In the genomic region with DNA sequence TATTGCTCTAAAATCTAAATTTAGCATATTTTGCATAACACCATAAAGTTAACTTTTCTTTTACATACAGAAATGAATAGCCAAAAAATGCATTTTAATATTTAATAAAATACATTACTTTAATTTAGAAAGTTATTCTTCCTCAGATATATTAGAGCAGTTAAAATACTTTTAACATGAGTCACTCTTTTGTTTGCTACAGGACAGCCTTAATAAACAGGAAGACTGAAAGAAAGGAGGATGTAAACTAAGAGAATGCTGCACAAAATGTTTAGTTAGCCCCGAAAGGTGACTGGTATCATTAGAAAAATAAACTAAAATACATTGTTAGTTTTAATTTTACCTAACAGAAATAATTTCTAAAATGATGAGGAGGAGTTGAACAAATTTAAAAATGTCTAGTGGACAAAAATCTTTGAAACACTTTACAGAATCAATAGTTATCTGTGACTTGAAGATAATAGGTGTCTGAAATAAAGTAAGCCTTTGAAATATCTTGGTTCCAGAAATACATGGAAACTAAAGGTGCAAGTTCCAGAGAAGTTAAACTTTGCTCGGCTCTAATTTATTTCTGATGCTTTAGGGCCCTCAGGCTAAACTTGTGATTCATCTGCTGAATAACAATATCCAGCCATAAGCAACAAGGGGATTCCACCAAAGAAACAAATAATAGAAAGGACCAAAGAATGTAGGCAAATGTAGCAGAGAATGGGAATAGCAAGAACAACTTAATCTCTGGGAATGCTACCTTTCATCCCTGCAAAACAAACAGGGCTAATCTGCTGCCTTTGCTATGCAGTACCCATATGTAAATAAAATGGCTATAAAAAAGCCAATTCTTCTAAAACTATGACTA, we compare ENCODE assay signal across 13 cellular contexts.
DNase-seq lines count a peak whose midpoint lies in the region; ATAC-seq, FAIRE-seq and TF ChIP-seq lines count a peak whose summit lies in the region.
"Had no signal": no experiment of that assay in that cellular context is flagged by ENCODE, and none has a peak within 500 bp of the region (broad histone marks: within the 10 kb centered on the region; RNA-seq: fewer than 3 reads in every experiment).

No MANE protein-coding gene starts in this region.

- no peak overlapping the region for H2AFZ ChIP-seq in HepG2 (ENCODE audit: low read length)

- FAIRE-seq in HepG2 (lab: Jason Lieb, UNC), result no peak

- intact Hi-C loops in HepG2 (cut with micrococcal nuclease; ENCODE audit: unreplicated experiment) (loop anchor here (5.0 kb wide), 1 partner anchor 136 kb away; a partner anchor contains a TSS), lower lobe of right lung (cut with DNase I) (no loop called here), esophagus squamous epithelium (cut with DNase I) (no loop called here)

- TF ChIP-seq CTCF in HepG2 (CRISPR knock-in tag; IDR thresholded peaks at IDR 0.05), result no peak
- no peak for TF ChIP-seq CTCF in lower lobe of right lung (IDR thresholded peaks at IDR 0.05)
- no peak for TF ChIP-seq CTCF in esophagus squamous epithelium (IDR thresholded peaks at IDR 0.05)

- in situ Hi-C loops in Caki2 (cut with HindIII; ENCODE audit: low pct_unique_long_range_greater_than_20kb, low sequenced_read_pairs), result no loop called here
- in situ Hi-C loops in HepG2 (cut with HindIII; ENCODE audit: extremely low pct_ligation_motif_present, low pct_unique_long_range_greater_than_20kb), result no loop called here

- CTCF ChIA-PET in HepG2 (lab: Yijun Ruan, JAX; ENCODE audit: low intra/inter-chr PET ratio, low total read pairs), result no interaction called here

- H3K4me1 ChIP-seq in HepG2 (ENCODE audit: insufficient read depth, low read length) (peaks cover 70% of the 10 kb centered on the region), lower lobe of right lung (no peaks in the 10 kb centered on the region), esophagus squamous epithelium (peaks cover 0 to 5% (median 0%) of the 10 kb centered on the region in 3 donors)
- H3K4me1 ChIP-seq: right lobe of liver had no signal

- H3K27me3 ChIP-seq in HepG2 (ENCODE audit: control insufficient read depth in 1 of 2, insufficient read depth in 2 of 2, low read length in 2 of 2), result no peaks in the 10 kb centered on the region
- no peaks in the 10 kb centered on the region for H3K27me3 ChIP-seq in lower lobe of right lung (ENCODE audit: low read depth)
- no peaks in the 10 kb centered on the region for H3K27me3 ChIP-seq in esophagus squamous epithelium
- H3K27me3 ChIP-seq: right lobe of liver had no signal

- no peaks in the 10 kb centered on the region for H3K79me2 ChIP-seq in HepG2 (ENCODE audit: insufficient read depth, low read length)

- peak overlapping the region; percentile 30 for H3K4me2 ChIP-seq in HepG2 (ENCODE audit: low read depth, low read length)

- peak; percentile 16 for DNase-seq in Caki2 (ENCODE audit: low read depth)
- peak; percentile 72 for DNase-seq in M059J (ENCODE audit: low read depth)
- DNase-seq in dedifferentiated amniotic fluid mesenchymal stem cell (ENCODE audit: extremely low spot score), result peak; percentile 66
- peak; percentile 83 for DNase-seq in HepG2 (ENCODE audit: low spot score)
- no peak for DNase-seq in activated CD4-positive, CD25-positive, alpha-beta regulatory T cell treated with anti-CD3 and anti-CD28 coated beads, Interleukin-2, amount 50 U/mL, for 72 hours
- DNase-seq in lower lobe of right lung, result no peak
- DNase-seq in esophagus squamous epithelium (lab: John Stamatoyannopoulos, UW), result no peak
- DNase-seq in hippocampal formation (lab: John Stamatoyannopoulos, UW), result no peak
- DNase-seq: activated CD4-positive, alpha-beta T cell treated with anti-CD3 and anti-CD28 coated beads, Interleukin-2, amount 50 U/mL, for 4 hours; activated naive CD4-positive, alpha-beta T cell treated with anti-CD3 and anti-CD28 coated beads, Interleukin-2, amount 50 U/mL, for 16 hours; Calu3; NCI-H510A; right lobe of liver had no signal

- H3K36me3 ChIP-seq in HepG2 (replicated peaks in 1 of 2; ENCODE audit: control insufficient read depth in 1 of 2, insufficient read depth in 2 of 2, low read length in 2 of 2), result peaks cover 0 to 6% of the 10 kb centered on the region in 2 experiments; a peak in 3 of 5 replicates
- peaks cover 60% of the 10 kb centered on the region for H3K36me3 ChIP-seq in lower lobe of right lung
- H3K36me3 ChIP-seq in esophagus squamous epithelium, result peaks cover 0 to 69% (median 0%) of the 10 kb centered on the region in 3 donors
- H3K36me3 ChIP-seq: right lobe of liver had no signal

- H3K27ac ChIP-seq in HepG2 (ENCODE audit: extremely low read length, insufficient read depth, low read length), result peak overlapping the region; percentile 61
- no peak overlapping the region for H3K27ac ChIP-seq in lower lobe of right lung
- H3K27ac ChIP-seq in esophagus squamous epithelium, result no peak overlapping the region
- H3K27ac ChIP-seq: right lobe of liver had no signal

- BruUV-seq in HepG2 (replicated peaks; lab: Mats Ljungman, UMichigan), result no TSS peak

- ATAC-seq in HepG2 (peak; percentile 87), lower lobe of right lung (no peak)

- no peak for TF ChIP-seq RAD21 in HepG2 (CRISPR knock-in tag; IDR thresholded peaks at IDR 0.05)

- H3K4me3 ChIP-seq in HepG2 (replicated peaks in 1 of 3; ENCODE audit: insufficient read depth in 1 of 3, low read depth in 2 of 3, low read length in 3 of 3), result no peak overlapping the region
- no peak overlapping the region for H3K4me3 ChIP-seq in lower lobe of right lung
- H3K4me3 ChIP-seq in esophagus squamous epithelium, result no peak overlapping the region
- H3K4me3 ChIP-seq: right lobe of liver had no signal

- H4K20me1 ChIP-seq in HepG2 (ENCODE audit: insufficient read depth, low read length), result no peaks in the 10 kb centered on the region

- H3K9ac ChIP-seq in HepG2 (ENCODE audit: insufficient read depth, low read depth, low read length), result no peak overlapping the region

- H3K9me3 ChIP-seq in HepG2 (ENCODE audit: low read length), result no peaks in the 10 kb centered on the region
- no peaks in the 10 kb centered on the region for H3K9me3 ChIP-seq in lower lobe of right lung
- H3K9me3 ChIP-seq in esophagus squamous epithelium, result no peaks in the 10 kb centered on the region
- H3K9me3 ChIP-seq: right lobe of liver had no signal

- TF ChIP-seq EP300 in HepG2 (IDR thresholded peaks at IDR 0.05; ENCODE audit: low read depth in 2 of 2, low read length in 2 of 2), result peak in 1 of 2 experiments; percentile 62; a peak in 2 of 4 replicates
- no peak; the same call in 1 of the 2 replicates for TF ChIP-seq EP300 in HepG2 (CRISPR knock-in tag; IDR thresholded peaks at IDR 0.05; ENCODE audit: borderline replicate concordance)

- WGBS in HepG2 (ENCODE audit: low lambda C conversion rate), result 48% methylated on average over 2 of the region's 2 CpGs
- 57 to 58% methylated on average over 2 of the region's 2 CpGs for WGBS in esophagus squamous epithelium, 2 donors

- TF ChIP-seq POLR2A in HepG2 (IDR thresholded peaks at IDR 0.05; ENCODE audit: insufficient read depth in 1 of 2, low read depth in 2 of 2, low read length in 2 of 2) (no peak), esophagus squamous epithelium (IDR thresholded peaks at IDR 0.05) (no peak)

- POLR2A ChIA-PET in HepG2 (lab: Yijun Ruan, JAX), result no interaction called here

TF ChIP-seq in HepG2, 621 proteins besides CTCF, POLR2A, EP300 and RAD21 (continues in another document):
- TF ChIP-seq NCOA2 (CRISPR knock-in tag; IDR thresholded peaks at IDR 0.05) (0 out of 2 replicates have a peak, but pooled peaks have one; percentile 27), SOX13 (IDR thresholded peaks at IDR 0.05) (no peak), SOX13 (CRISPR knock-in tag; conservative IDR thresholded peaks at IDR 0.05 in 1 of 2, IDR thresholded peaks at IDR 0.05 in 1 of 2) (peak in 1 of 2 experiments; percentile 92; a peak in 2 of 4 replicates), SRF (IDR thresholded peaks at IDR 0.05; ENCODE audit: low read depth, low read length) (no peak), YEATS4 (CRISPR knock-in tag; IDR thresholded peaks at IDR 0.05; ENCODE audit: borderline replicate concordance) (no peak)
- TF ChIP-seq, protein P1, sequence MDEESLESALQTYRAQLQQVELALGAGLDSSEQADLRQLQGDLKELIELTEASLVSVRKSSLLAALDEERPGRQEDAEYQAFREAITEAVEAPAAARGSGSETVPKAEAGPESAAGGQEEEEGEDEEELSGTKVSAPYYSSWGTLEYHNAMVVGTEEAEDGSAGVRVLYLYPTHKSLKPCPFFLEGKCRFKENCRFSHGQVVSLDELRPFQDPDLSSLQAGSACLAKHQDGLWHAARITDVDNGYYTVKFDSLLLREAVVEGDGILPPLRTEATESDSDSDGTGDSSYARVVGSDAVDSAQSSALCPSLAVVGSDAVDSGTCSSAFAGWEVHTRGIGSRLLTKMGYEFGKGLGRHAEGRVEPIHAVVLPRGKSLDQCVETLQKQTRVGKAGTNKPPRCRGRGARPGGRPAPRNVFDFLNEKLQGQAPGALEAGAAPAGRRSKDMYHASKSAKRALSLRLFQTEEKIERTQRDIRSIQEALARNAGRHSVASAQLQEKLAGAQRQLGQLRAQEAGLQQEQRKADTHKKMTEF (CRISPR knock-in tag; IDR thresholded peaks at IDR 0.05), result no peak
- TF ChIP-seq, protein P2, sequence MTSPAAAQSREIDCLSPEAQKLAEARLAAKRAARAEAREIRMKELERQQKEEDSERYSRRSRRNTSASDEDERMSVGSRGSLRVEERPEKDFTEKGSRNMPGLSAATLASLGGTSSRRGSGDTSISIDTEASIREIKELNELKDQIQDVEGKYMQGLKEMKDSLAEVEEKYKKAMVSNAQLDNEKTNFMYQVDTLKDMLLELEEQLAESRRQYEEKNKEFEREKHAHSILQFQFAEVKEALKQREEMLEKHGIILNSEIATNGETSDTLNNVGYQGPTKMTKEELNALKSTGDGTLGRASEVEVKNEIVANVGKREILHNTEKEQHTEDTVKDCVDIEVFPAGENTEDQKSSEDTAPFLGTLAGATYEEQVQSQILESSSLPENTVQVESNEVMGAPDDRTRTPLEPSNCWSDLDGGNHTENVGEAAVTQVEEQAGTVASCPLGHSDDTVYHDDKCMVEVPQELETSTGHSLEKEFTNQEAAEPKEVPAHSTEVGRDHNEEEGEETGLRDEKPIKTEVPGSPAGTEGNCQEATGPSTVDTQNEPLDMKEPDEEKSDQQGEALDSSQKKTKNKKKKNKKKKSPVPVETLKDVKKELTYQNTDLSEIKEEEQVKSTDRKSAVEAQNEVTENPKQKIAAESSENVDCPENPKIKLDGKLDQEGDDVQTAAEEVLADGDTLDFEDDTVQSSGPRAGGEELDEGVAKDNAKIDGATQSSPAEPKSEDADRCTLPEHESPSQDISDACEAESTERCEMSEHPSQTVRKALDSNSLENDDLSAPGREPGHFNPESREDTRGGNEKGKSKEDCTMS (CRISPR knock-in tag; conservative IDR thresholded peaks at IDR 0.05), result no peak
- TF ChIP-seq, protein P3, sequence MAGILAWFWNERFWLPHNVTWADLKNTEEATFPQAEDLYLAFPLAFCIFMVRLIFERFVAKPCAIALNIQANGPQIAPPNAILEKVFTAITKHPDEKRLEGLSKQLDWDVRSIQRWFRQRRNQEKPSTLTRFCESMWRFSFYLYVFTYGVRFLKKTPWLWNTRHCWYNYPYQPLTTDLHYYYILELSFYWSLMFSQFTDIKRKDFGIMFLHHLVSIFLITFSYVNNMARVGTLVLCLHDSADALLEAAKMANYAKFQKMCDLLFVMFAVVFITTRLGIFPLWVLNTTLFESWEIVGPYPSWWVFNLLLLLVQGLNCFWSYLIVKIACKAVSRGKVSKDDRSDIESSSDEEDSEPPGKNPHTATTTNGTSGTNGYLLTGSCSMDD (CRISPR knock-in tag; IDR thresholded peaks at IDR 0.05), result no peak

Comparison
In these comparisons a context has a peak if more than half of its experiments do, and no peak if none do; other contexts are left out.
1. DNase-seq: peak in Caki2 (single experiment), M059J (single experiment), dedifferentiated amniotic fluid mesenchymal stem cell (single experiment) and HepG2 (single experiment); none in activated CD4-positive, CD25-positive, alpha-beta regulatory T cell treated with anti-CD3 and anti-CD28 coated beads, Interleukin-2, amount 50 U/mL, for 72 hours (single experiment), lower lobe of right lung (single experiment), esophagus squamous epithelium (single experiment) and hippocampal formation (0 of 2).